9 cellular contexts compared by ENCODE assay signal in genomic region chr5:21802869-21803490, GRCh38.
DNase-seq lines count a peak whose midpoint lies in the region; ATAC-seq and TF ChIP-seq lines count a peak whose summit lies in the region.
"Had no signal": no experiment of that assay in that cellular context is flagged by ENCODE, and none has a peak within 500 bp of the region (broad histone marks: within the 10 kb centered on the region; RNA-seq: fewer than 3 reads in every experiment).

No MANE protein-coding gene starts in this region.

- H4K20me1 ChIP-seq in Loucy (ENCODE audit: insufficient read depth, low read length, poor library complexity, severe bottlenecking), result no peaks in the 10 kb centered on the region

- H3F3A ChIP-seq in Loucy (ENCODE audit: low read depth), result no peaks in the 10 kb centered on the region

- no peaks in the 10 kb centered on the region for H3K9me3 ChIP-seq in Loucy (ENCODE audit: insufficient read depth, low read depth, low read length)

- TF ChIP-seq CTCF in GM12864 (IDR thresholded peaks at IDR 0.05; ENCODE audit: low read depth, low read length, missing control alignments), result peak; percentile 20
- TF ChIP-seq CTCF in Loucy (conservative IDR thresholded peaks at IDR 0.05; ENCODE audit: low read length), result peak; percentile 65
- TF ChIP-seq CTCF in glutamatergic neuron (IDR thresholded peaks at IDR 0.05; ENCODE audit: partially characterized antibody, unreplicated experiment), result peak; percentile 47

- H3K4me1 Mint-ChIP-seq in glutamatergic neuron (ENCODE audit: low read depth, unreplicated experiment), result no peaks in the 10 kb centered on the region
- H3K4me1 Mint-ChIP-seq in activated naive CD4-positive, alpha-beta T cell treated with anti-CD3 and anti-CD28 coated beads, Interleukin-2, amount 10 ng/mL, durations not matched to agents 7 days and 5 days, result no peaks in the 10 kb centered on the region
- H3K4me1 Mint-ChIP-seq: activated B cell treated with CpG ODN at 0.5 μM for 24 hours had no signal

- H3K9me2 ChIP-seq in Loucy (replicated peaks; ENCODE audit: low read depth, low read length), result no peaks in the 10 kb centered on the region

- H3K4me2 ChIP-seq in Loucy (ENCODE audit: low read depth, low read length, poor library complexity, severe bottlenecking), result no peak overlapping the region

- DNase-seq in GM12864 (ENCODE audit: low read depth), result no peak
- DNase-seq in glutamatergic neuron, result no peak
- no peak for DNase-seq in activated naive CD4-positive, alpha-beta T cell treated with anti-CD3 and anti-CD28 coated beads, Interleukin-2, amount 10 ng/mL, durations not matched to agents 7 days and 5 days
- DNase-seq in activated naive CD4-positive, alpha-beta T cell treated with anti-CD3 and anti-CD28 coated beads, Interleukin-2, amount 50 U/mL, for 16 hours, result no peak
- DNase-seq in activated CD4-positive, alpha-beta T cell treated with anti-CD3 and anti-CD28 coated beads for 4 hours, result no peak
- DNase-seq: activated B cell treated with CpG ODN at 0.5 μM for 24 hours had no signal

- no peaks in the 10 kb centered on the region for H3K79me2 ChIP-seq in Loucy (ENCODE audit: insufficient read depth, low read length)

- no peaks in the 10 kb centered on the region for H3K36me3 ChIP-seq in Loucy (ENCODE audit: insufficient read depth, low read length)

- H3K4me1 ChIP-seq in Loucy (ENCODE audit: insufficient read depth, low read length, poor library complexity, severe bottlenecking), result no peaks in the 10 kb centered on the region

- H3K36me3 Mint-ChIP-seq in glutamatergic neuron (ENCODE audit: unreplicated experiment), result peaks cover 4% of the 10 kb centered on the region
- no peaks in the 10 kb centered on the region for H3K36me3 Mint-ChIP-seq in activated naive CD4-positive, alpha-beta T cell treated with anti-CD3 and anti-CD28 coated beads, Interleukin-2, amount 10 ng/mL, durations not matched to agents 7 days and 5 days

- ATAC-seq in SK-N-SH treated with all-trans-retinoic acid at 6 μM for 48 hours, result peak; percentile 61; the same call in 2 of the 3 replicates
- no peak for ATAC-seq in HG03108 (IDR thresholded peaks at IDR 0.05; ENCODE audit: unreplicated experiment)

- no peak overlapping the region for H3K9ac ChIP-seq in Loucy (ENCODE audit: low read depth, low read length, poor library complexity, severe bottlenecking)

- CTCF ChIA-PET in activated naive CD4-positive, alpha-beta T cell treated with anti-CD3 and anti-CD28 coated beads, Interleukin-2, amount 10 ng/mL, durations not matched to agents 7 days and 5 days (lab: Charles Lee), result no interaction called here

- no peaks in the 10 kb centered on the region for H3K27me3 Mint-ChIP-seq in glutamatergic neuron (ENCODE audit: unreplicated experiment)
- H3K27me3 Mint-ChIP-seq in activated naive CD4-positive, alpha-beta T cell treated with anti-CD3 and anti-CD28 coated beads, Interleukin-2, amount 10 ng/mL, durations not matched to agents 7 days and 5 days, result no peaks in the 10 kb centered on the region
- H3K27me3 Mint-ChIP-seq: activated B cell treated with CpG ODN at 0.5 μM for 24 hours had no signal

- no peak overlapping the region for H3K4me3 Mint-ChIP-seq in glutamatergic neuron (ENCODE audit: unreplicated experiment)
- H3K4me3 Mint-ChIP-seq in activated naive CD4-positive, alpha-beta T cell treated with anti-CD3 and anti-CD28 coated beads, Interleukin-2, amount 10 ng/mL, durations not matched to agents 7 days and 5 days, result no peak overlapping the region
- H3K4me3 Mint-ChIP-seq: activated B cell treated with CpG ODN at 0.5 μM for 24 hours had no signal

- no peak overlapping the region for H3K27ac Mint-ChIP-seq in glutamatergic neuron (ENCODE audit: unreplicated experiment)
- no peak overlapping the region for H3K27ac Mint-ChIP-seq in activated naive CD4-positive, alpha-beta T cell treated with anti-CD3 and anti-CD28 coated beads, Interleukin-2, amount 10 ng/mL, durations not matched to agents 7 days and 5 days
- H3K27ac Mint-ChIP-seq: activated B cell treated with CpG ODN at 0.5 μM for 24 hours had no signal

- no peaks in the 10 kb centered on the region for H3K27me3 ChIP-seq in Loucy (ENCODE audit: insufficient read depth, low read length, poor library complexity, severe bottlenecking)

- H2AFZ ChIP-seq in Loucy (ENCODE audit: low read length), result no peak overlapping the region

- H3K9me3 Mint-ChIP-seq in glutamatergic neuron (ENCODE audit: unreplicated experiment), result no peaks in the 10 kb centered on the region
- peaks cover 5% of the 10 kb centered on the region for H3K9me3 Mint-ChIP-seq in activated naive CD4-positive, alpha-beta T cell treated with anti-CD3 and anti-CD28 coated beads, Interleukin-2, amount 10 ng/mL, durations not matched to agents 7 days and 5 days
- H3K9me3 Mint-ChIP-seq: activated B cell treated with CpG ODN at 0.5 μM for 24 hours had no signal

- H3K4me3 ChIP-seq in GM12864 (ENCODE audit: low read depth, low read length) (no peak overlapping the region), Loucy (ENCODE audit: low read length, poor library complexity, severe bottlenecking) (no peak overlapping the region)

TF ChIP-seq in SK-N-SH treated with all-trans-retinoic acid at 6 μM for 48 hours, 23 proteins besides CTCF, POLR2A, EP300 and RAD21:
- no peak for TF ChIP-seq GLIS3 (CRISPR knock-in tag; IDR thresholded peaks at IDR 0.05)
- no peak for TF ChIP-seq CSRNP3 (CRISPR knock-in tag; IDR thresholded peaks at IDR 0.05)
- no peak for TF ChIP-seq ZNF565 (CRISPR knock-in tag; conservative IDR thresholded peaks at IDR 0.05; ENCODE audit: low read depth)
- TF ChIP-seq RARB (CRISPR knock-in tag; IDR thresholded peaks at IDR 0.05), result no peak
- no peak for TF ChIP-seq SNAI2 (CRISPR knock-in tag; IDR thresholded peaks at IDR 0.05)
- no peak for TF ChIP-seq PPARA (CRISPR knock-in tag; IDR thresholded peaks at IDR 0.05; ENCODE audit: borderline replicate concordance)
- no peak for TF ChIP-seq TSHZ2 (CRISPR knock-in tag; IDR thresholded peaks at IDR 0.05)
- TF ChIP-seq ZC3H10 (CRISPR knock-in tag; IDR thresholded peaks at IDR 0.05), result no peak
- no peak for TF ChIP-seq TOX (CRISPR knock-in tag; IDR thresholded peaks at IDR 0.05; ENCODE audit: borderline replicate concordance)
- no peak for TF ChIP-seq ZFP3 (CRISPR knock-in tag; IDR thresholded peaks at IDR 0.05)
